In genomic region chr19:44748426-44749254, GRCh38 we compare ENCODE assay signal across 8 cellular contexts. TPM values are rescaled to one million over a fixed set of nuclear protein-coding genes. Genes with fewer than 3 reads are reported as not detected.
A peak's percentile ranks its signal among the peaks of the same experiment; 100 is the strongest.
DNase-seq lines count a peak whose midpoint lies in the region; ATAC-seq and TF ChIP-seq lines count a peak whose summit lies in the region.

Gene BCL3, plus strand, starts transcription at chr19:44748708. Its CDS starts 83 bp downstream, at chr19:44748791.

- TF ChIP-seq CTCF in Calu3 (IDR thresholded peaks at IDR 0.05; ENCODE audit: unreplicated experiment) (no peak), PC-3 (conservative IDR thresholded peaks at IDR 0.05; ENCODE audit: low read depth, low read length) (no peak), gastroesophageal sphincter (IDR thresholded peaks at IDR 0.05) (peak in 2 of 4 experiments; percentile 9 to 18), osteoblast (IDR thresholded peaks at IDR 0.05; ENCODE audit: extremely low read depth, low read depth, low read length) (no peak)

- H3K27ac ChIP-seq in PC-3 (ENCODE audit: low read length) (peak within 1 kb of the TSS; percentile 100), gastroesophageal sphincter (peak within 1 kb of the TSS; percentile 72 to 92 (median 92)), osteoblast (ENCODE audit: low read depth, low read length) (peak within 1 kb of the TSS; percentile 96)

- CTCF ChIA-PET in Calu3 (lab: Charles Lee) (interaction anchor here (0.6 to 0.7 kb wide), 4 partner anchors 22 to 963 kb away, joined by 3 to 7 read pairs (median 4); no protein-coding TSS in a partner anchor), PC-3 (lab: Charles Lee) (no interaction called here)

- H3K4me2 ChIP-seq in PC-3 (ENCODE audit: low read length) (peak within 1 kb of the TSS; percentile 99), osteoblast (ENCODE audit: insufficient read depth, low read length) (peak within 1 kb of the TSS; percentile 89)

- TF ChIP-seq EP300 in gastroesophageal sphincter (IDR thresholded peaks at IDR 0.05), result no peak

- ATAC-seq in PC-3 (peak; percentile 44), gastroesophageal sphincter (peak; percentile 46)

- BruUV-seq in Calu3 (replicated peaks; lab: Mats Ljungman, UMichigan) (no TSS peak), PC-3 (replicated peaks; lab: Mats Ljungman, UMichigan) (no TSS peak)

- H3K4me1 Mint-ChIP-seq in Calu3 (ENCODE audit: low read depth, unreplicated experiment), result peaks cover 71% of the 10 kb centered on the region
- peaks cover 56% of the 10 kb centered on the region for H3K4me1 Mint-ChIP-seq in activated T-helper 2 cell treated with anti-CD3 and anti-CD28 coated beads, Interferon-gamma antibody, Interleukin-2, Interleukin-4, amounts not matched to agents 10 μg/mL and 5 μg/mL and 100 μg/mL, durations not matched to agents 14 hours and 24 hours and 36 hours (ENCODE audit: low read depth)

- peaks cover 75% of the 10 kb centered on the region for H3K36me3 Mint-ChIP-seq in Calu3 (ENCODE audit: insufficient read depth, unreplicated experiment)
- H3K36me3 Mint-ChIP-seq in activated T-helper 2 cell treated with anti-CD3 and anti-CD28 coated beads, Interferon-gamma antibody, Interleukin-2, Interleukin-4, amounts not matched to agents 10 μg/mL and 5 μg/mL and 100 μg/mL, durations not matched to agents 14 hours and 24 hours and 36 hours (ENCODE audit: low read depth), result peaks cover 45% of the 10 kb centered on the region

- TF ChIP-seq POLR2A in gastroesophageal sphincter (IDR thresholded peaks at IDR 0.05), result peak; percentile 48 to 63

- POLR2A ChIA-PET in PC-3 (lab: Charles Lee; ENCODE audit: unreplicated experiment), result no interaction called here

- H3K4me1 ChIP-seq in PC-3 (ENCODE audit: insufficient read depth, low read length) (peaks cover 55% of the 10 kb centered on the region), gastroesophageal sphincter (peaks cover 0 to 89% (median 45%) of the 10 kb centered on the region in 3 donors), osteoblast (ENCODE audit: insufficient read depth, low read length) (peaks cover 61% of the 10 kb centered on the region)

- H3K9ac ChIP-seq in PC-3 (ENCODE audit: low read length), result peak within 1 kb of the TSS; percentile 98

- peaks cover 31% of the 10 kb centered on the region for H3K79me2 ChIP-seq in PC-3 (ENCODE audit: low read length)
- peaks cover 34% of the 10 kb centered on the region for H3K79me2 ChIP-seq in osteoblast (ENCODE audit: insufficient read depth, low read length)

- peaks cover 6% of the 10 kb centered on the region for H3F3A ChIP-seq in PC-3 (ENCODE audit: low read length, unreplicated experiment)

- WGBS in gastroesophageal sphincter (ENCODE audit: low coverage in 1 of 2), 2 donors, result 0 to 14% methylated on average over 1 of the region's 88 CpGs

- peak within 1 kb of the TSS; percentile 91 for H3K4me3 ChIP-seq in PC-3 (ENCODE audit: low read length)
- H3K4me3 ChIP-seq in gastroesophageal sphincter, result peak within 1 kb of the TSS; percentile 81 to 85
- peak within 1 kb of the TSS; percentile 86 for H3K4me3 ChIP-seq in osteoblast (ENCODE audit: insufficient read depth, low read length)

- H3K36me3 ChIP-seq in PC-3 (ENCODE audit: low read depth, low read length) (no peaks in the 10 kb centered on the region), gastroesophageal sphincter (peaks cover 0 to 25% of the 10 kb centered on the region in 2 donors), osteoblast (ENCODE audit: insufficient read depth, low read length) (peaks cover 28% of the 10 kb centered on the region)

- H3K27me3 Mint-ChIP-seq in Calu3 (ENCODE audit: unreplicated experiment), result no peaks in the 10 kb centered on the region
- H3K27me3 Mint-ChIP-seq in activated T-helper 2 cell treated with anti-CD3 and anti-CD28 coated beads, Interferon-gamma antibody, Interleukin-2, Interleukin-4, amounts not matched to agents 10 μg/mL and 5 μg/mL and 100 μg/mL, durations not matched to agents 14 hours and 24 hours and 36 hours (ENCODE audit: low read depth), result peaks cover 3% of the 10 kb centered on the region

- H3K9me2 ChIP-seq in PC-3 (replicated peaks; ENCODE audit: low read length), result no peaks in the 10 kb centered on the region

- peaks cover 11% of the 10 kb centered on the region for H4K20me1 ChIP-seq in PC-3 (ENCODE audit: low read length)
- H4K20me1 ChIP-seq in osteoblast (ENCODE audit: insufficient read depth, low read length), result peaks cover 28% of the 10 kb centered on the region

- H3K9me3 ChIP-seq in PC-3 (ENCODE audit: low read length) (no peaks in the 10 kb centered on the region), gastroesophageal sphincter (no peaks in the 10 kb centered on the region), osteoblast (ENCODE audit: low read depth, low read length) (no peaks in the 10 kb centered on the region)

- H3K4me3 Mint-ChIP-seq in Calu3 (ENCODE audit: low read depth, unreplicated experiment), result peak within 1 kb of the TSS; percentile 72
- peak within 1 kb of the TSS; percentile 93 for H3K4me3 Mint-ChIP-seq in activated T-helper 2 cell treated with anti-CD3 and anti-CD28 coated beads, Interferon-gamma antibody, Interleukin-2, Interleukin-4, amounts not matched to agents 10 μg/mL and 5 μg/mL and 100 μg/mL, durations not matched to agents 14 hours and 24 hours and 36 hours (ENCODE audit: low read depth)

- H3K9me3 Mint-ChIP-seq in Calu3 (ENCODE audit: low read depth, unreplicated experiment), result no peaks in the 10 kb centered on the region
- H3K9me3 Mint-ChIP-seq in activated T-helper 2 cell treated with anti-CD3 and anti-CD28 coated beads, Interferon-gamma antibody, Interleukin-2, Interleukin-4, amounts not matched to agents 10 μg/mL and 5 μg/mL and 100 μg/mL, durations not matched to agents 14 hours and 24 hours and 36 hours, result no peaks in the 10 kb centered on the region

- intact Hi-C loops in Calu3 (cut with micrococcal nuclease; ENCODE audit: unreplicated experiment), result no loop called here
- intact Hi-C loops in PC-3 (cut with micrococcal nuclease), result loop anchor here (2.0 kb wide), 1 partner anchor 24 kb away; no protein-coding TSS in a partner anchor
- intact Hi-C loops in activated T-helper 2 cell treated with anti-CD3 and anti-CD28 coated beads, Interferon-gamma antibody, Interleukin-2, Interleukin-4, amounts not matched to agents 10 μg/mL and 5 μg/mL and 100 μg/mL, durations not matched to agents 14 hours and 24 hours and 36 hours (cut with micrococcal nuclease), result no loop called here

- H2AFZ ChIP-seq in PC-3 (ENCODE audit: low read length) (0 out of 2 replicates have a peak within 1 kb of the TSS, but pooled peaks have one; percentile 33), osteoblast (ENCODE audit: low read length) (peak within 1 kb of the TSS; percentile 77)

- H3K27me3 ChIP-seq in PC-3 (ENCODE audit: low read length) (no peaks in the 10 kb centered on the region), gastroesophageal sphincter (no peaks in the 10 kb centered on the region), osteoblast (ENCODE audit: insufficient read depth, low read length) (no peaks in the 10 kb centered on the region)

- H3K27ac Mint-ChIP-seq in Calu3 (ENCODE audit: unreplicated experiment), result peak within 1 kb of the TSS; percentile 81
- H3K27ac Mint-ChIP-seq in activated T-helper 2 cell treated with anti-CD3 and anti-CD28 coated beads, Interferon-gamma antibody, Interleukin-2, Interleukin-4, amounts not matched to agents 10 μg/mL and 5 μg/mL and 100 μg/mL, durations not matched to agents 14 hours and 24 hours and 36 hours, result peak within 1 kb of the TSS; percentile 97

- DNase-seq in Calu3 (peak; percentile 88), GOT3 (lab: John Stamatoyannopoulos, UW) (peak; percentile 41), PC-3 (peak; percentile 67), osteoblast (ENCODE audit: insufficient read length, low spot score, missing footprints) (peak; percentile 96), ureter (ENCODE audit: low spot score) (peak; percentile 82), Ammon's horn (ENCODE audit: low spot score) (no peak)
- DNase-seq in activated T-helper 2 cell treated with anti-CD3 and anti-CD28 coated beads, Interferon-gamma antibody, Interleukin-2, Interleukin-4, amounts not matched to agents 10 μg/mL and 5 μg/mL and 100 μg/mL, durations not matched to agents 14 hours and 24 hours and 36 hours (ENCODE audit: low spot score), result peak; percentile 76

RNA-seq across cellular contexts. Expression of gene BCL3, which starts in this region (rescaled TPM):
- total RNA-seq in Calu3 (2022) (37.7 and 41.5 TPM in 2 replicates), PC-3 (2014; rRNA removed) (22.9 and 25.5 TPM in 2 replicates), gastroesophageal sphincter (10 to 100 TPM; 13.2 to 37.7 (median 16.4) TPM), osteoblast (6.5 and 7.2 TPM in 2 replicates), ureter (68.4 TPM)
- total RNA-seq in activated T-helper 2 cell treated with anti-CD3 and anti-CD28 coated beads, Interferon-gamma antibody, Interleukin-2, Interleukin-4, amounts not matched to agents 10 μg/mL and 5 μg/mL and 100 μg/mL, durations not matched to agents 14 hours and 24 hours and 36 hours, result 83.5 and 85.2 TPM in 2 replicates
